8 cellular contexts compared by ENCODE assay signal in genomic region chrX:53481816-53482485, GRCh38. TPM values are rescaled to one million over a fixed set of nuclear protein-coding genes. Genes with fewer than 3 reads are reported as not detected.
DNase-seq lines count a peak whose midpoint lies in the region; ATAC-seq and TF ChIP-seq lines count a peak whose summit lies in the region.

No MANE protein-coding gene starts in this region.

- DNase-seq in BE2C (peak; percentile 65), HCT116 (ENCODE audit: low read depth, low spot score) (peak; percentile 45), NCI-H748 (lab: John Stamatoyannopoulos, UW; ENCODE audit: unreplicated experiment) (peak; percentile 69), endothelial cell (ENCODE audit: low spot score) (peak; percentile 47), testis (peak; percentile 63)
- peak; percentile 54 for DNase-seq in activated CD4-positive, alpha-beta memory T cell treated with anti-CD3 and anti-CD28 coated beads, Interleukin-2, amount 10 ng/mL, durations not matched to agents 7 days and 5 days
- peak; percentile 2 to 66 (median 37) for DNase-seq in naive thymus-derived CD8-positive, alpha-beta T cell

- 0 out of 2 replicates have a peak overlapping the region, but pooled peaks have one; percentile 20 for H3K4me2 ChIP-seq in HCT116 (ENCODE audit: low read length)

- H3K9me2 ChIP-seq in HCT116 (ENCODE audit: insufficient read depth): no peaks in the 10 kb centered on the region

- H3K4me1 ChIP-seq in BE2C (no peaks in the 10 kb centered on the region), HCT116 (ENCODE audit: control insufficient read depth in 1 of 2, insufficient read depth in 2 of 2, low read length in 2 of 2) (peaks cover 0 to 8% of the 10 kb centered on the region in 2 experiments; a peak in 1 of 4 replicates), testis (no peaks in the 10 kb centered on the region)

- TF ChIP-seq POLR2A in HCT116 (IDR thresholded peaks at IDR 0.05; ENCODE audit: borderline replicate concordance, extremely low read depth, insufficient read depth, insufficient read length) (no peak), testis (IDR thresholded peaks at IDR 0.05) (no peak)

- intact Hi-C loops in HCT116 (cut with micrococcal nuclease) (loop anchor here (1.0 kb wide), 1 partner anchor 169 kb away; no protein-coding TSS in a partner anchor), testis (cut with DNase I; ENCODE audit: low total_unique reads) (no loop called here)

- H3K36me3 Mint-ChIP-seq in activated CD4-positive, alpha-beta memory T cell treated with anti-CD3 and anti-CD28 coated beads, Interleukin-2, amount 10 ng/mL, durations not matched to agents 7 days and 5 days (ENCODE audit: low read depth): no peaks in the 10 kb centered on the region
- H3K36me3 Mint-ChIP-seq in endothelial cell (ENCODE audit: low read depth, unreplicated experiment): no peaks in the 10 kb centered on the region
- H3K36me3 Mint-ChIP-seq in naive thymus-derived CD8-positive, alpha-beta T cell: no peaks in the 10 kb centered on the region

- no peaks in the 10 kb centered on the region for H4K20me1 ChIP-seq in HCT116 (ENCODE audit: insufficient read depth)

- H3K27ac ChIP-seq in HCT116 (ENCODE audit: low read depth, low read length) (no peak overlapping the region), testis (no peak overlapping the region)

- H3K4me3 Mint-ChIP-seq in activated CD4-positive, alpha-beta memory T cell treated with anti-CD3 and anti-CD28 coated beads, Interleukin-2, amount 10 ng/mL, durations not matched to agents 7 days and 5 days: no peak overlapping the region
- H3K4me3 Mint-ChIP-seq in endothelial cell (ENCODE audit: unreplicated experiment): no peak overlapping the region
- no peak overlapping the region for H3K4me3 Mint-ChIP-seq in naive thymus-derived CD8-positive, alpha-beta T cell

- no TSS peak for BruUV-seq in HCT116 (replicated peaks; lab: Mats Ljungman, UMichigan)

- CTCF ChIA-PET in HCT116 (lab: Charles Lee): interaction anchor here (1.0 to 2.2 kb wide), 9 partner anchors 9 to 236 kb away, joined by 3 to 16 read pairs (median 6); no protein-coding TSS in a partner anchor
- CTCF ChIA-PET in activated CD4-positive, alpha-beta memory T cell treated with anti-CD3 and anti-CD28 coated beads, Interleukin-2, amount 10 ng/mL, durations not matched to agents 7 days and 5 days (lab: Charles Lee): interaction anchor here (0.8 to 3.8 kb wide), 13 partner anchors 8 to 196 kb away, joined by 3 to 31 read pairs (median 4); no protein-coding TSS in a partner anchor

- ATAC-seq in HCT116: peak; percentile 81
- ATAC-seq in naive thymus-derived CD8-positive, alpha-beta T cell: peak; percentile 57 to 69
- ATAC-seq in HG02981 (IDR thresholded peaks at IDR 0.05; ENCODE audit: unreplicated experiment): no peak

- H3K27ac Mint-ChIP-seq in activated CD4-positive, alpha-beta memory T cell treated with anti-CD3 and anti-CD28 coated beads, Interleukin-2, amount 10 ng/mL, durations not matched to agents 7 days and 5 days: no peak overlapping the region
- no peak overlapping the region for H3K27ac Mint-ChIP-seq in endothelial cell (ENCODE audit: unreplicated experiment)
- no peak overlapping the region for H3K27ac Mint-ChIP-seq in naive thymus-derived CD8-positive, alpha-beta T cell

- no peaks in the 10 kb centered on the region for H3K79me2 ChIP-seq in HCT116 (ENCODE audit: insufficient read depth, low read length)

- H3K36me3 ChIP-seq in BE2C: no peaks in the 10 kb centered on the region
- no peaks in the 10 kb centered on the region for H3K36me3 ChIP-seq in HCT116 (ENCODE audit: control insufficient read depth in 1 of 2, insufficient read depth in 2 of 2, low read length in 2 of 2)
- H3K36me3 ChIP-seq in testis (ENCODE audit: low read depth, missing control alignments): no peaks in the 10 kb centered on the region

- peaks cover 4% of the 10 kb centered on the region for H3K27me3 Mint-ChIP-seq in activated CD4-positive, alpha-beta memory T cell treated with anti-CD3 and anti-CD28 coated beads, Interleukin-2, amount 10 ng/mL, durations not matched to agents 7 days and 5 days
- H3K27me3 Mint-ChIP-seq in endothelial cell (ENCODE audit: unreplicated experiment): no peaks in the 10 kb centered on the region
- H3K27me3 Mint-ChIP-seq in naive thymus-derived CD8-positive, alpha-beta T cell: peaks cover 0 to 12% (median 1%) of the 10 kb centered on the region in 5 donors

- H3K9me3 Mint-ChIP-seq in activated CD4-positive, alpha-beta memory T cell treated with anti-CD3 and anti-CD28 coated beads, Interleukin-2, amount 10 ng/mL, durations not matched to agents 7 days and 5 days: no peaks in the 10 kb centered on the region
- no peaks in the 10 kb centered on the region for H3K9me3 Mint-ChIP-seq in endothelial cell (ENCODE audit: unreplicated experiment)
- H3K9me3 Mint-ChIP-seq in naive thymus-derived CD8-positive, alpha-beta T cell: no peaks in the 10 kb centered on the region

- POLR2A ChIA-PET in HCT116 (lab: Charles Lee): no interaction called here
- POLR2A ChIA-PET in activated CD4-positive, alpha-beta memory T cell treated with anti-CD3 and anti-CD28 coated beads, Interleukin-2, amount 10 ng/mL, durations not matched to agents 7 days and 5 days (lab: Charles Lee): no interaction called here
- POLR2A ChIA-PET in naive thymus-derived CD8-positive, alpha-beta T cell (lab: Charles Lee): interaction anchor here (0.6 kb wide), 1 partner anchor 173 kb away, joined by 3 read pairs; no protein-coding TSS in a partner anchor

- H3K27me3 ChIP-seq in BE2C: no peaks in the 10 kb centered on the region
- H3K27me3 ChIP-seq in HCT116 (ENCODE audit: insufficient read depth, low read length): no peaks in the 10 kb centered on the region
- no peaks in the 10 kb centered on the region for H3K27me3 ChIP-seq in testis

- no peaks in the 10 kb centered on the region for H3K9me3 ChIP-seq in BE2C
- H3K9me3 ChIP-seq in HCT116 (ENCODE audit: control insufficient read depth in 1 of 2, insufficient read depth in 1 of 2, low read depth in 1 of 2, low read length in 2 of 2): no peaks in the 10 kb centered on the region
- no peaks in the 10 kb centered on the region for H3K9me3 ChIP-seq in testis

- H3K4me3 ChIP-seq in BE2C (ENCODE audit: low read depth, low read length) (no peak overlapping the region), HCT116 (replicated peaks in 1 of 2; ENCODE audit: low read depth in 1 of 2, low read length in 2 of 2) (no peak overlapping the region), testis (no peak overlapping the region)

- peak; percentile 76 for TF ChIP-seq CTCF in BE2C (IDR thresholded peaks at IDR 0.05; ENCODE audit: low read depth, low read length)
- TF ChIP-seq CTCF in HCT116 (IDR thresholded peaks at IDR 0.05 in 2 of 3, conservative IDR thresholded peaks at IDR 0.05 in 1 of 3; ENCODE audit: borderline replicate concordance in 1 of 3, insufficient read depth in 1 of 3, low read depth in 2 of 3, low read length in 2 of 3): peak; percentile 51 to 72 (median 60); a peak in 5 of 6 replicates
- peak; percentile 19 for TF ChIP-seq CTCF in endothelial cell (IDR thresholded peaks at IDR 0.05; ENCODE audit: unreplicated experiment)
- TF ChIP-seq CTCF in testis (IDR thresholded peaks at IDR 0.05): no peak

- peak overlapping the region; percentile 3 for H2AFZ ChIP-seq in HCT116 (ENCODE audit: low read depth, low read length, poor library complexity, severe bottlenecking)

- 28 to 54% methylated on average over 3 of the region's 3 CpGs for WGBS in testis, 2 donors

- no peak overlapping the region for H3K9ac ChIP-seq in HCT116 (ENCODE audit: low read length)

- TF ChIP-seq RAD21 in HCT116 (IDR thresholded peaks at IDR 0.05; ENCODE audit: low read depth): peak; percentile 55; the same call in 1 of the 2 replicates

- RAD21 ChIA-PET in HCT116 (lab: Charles Lee; ENCODE audit: low non-redundant PET in 1 of 2, low total read pairs in 2 of 2, uncharacterized antibody in 2 of 2, unreplicated experiment in 2 of 2): interaction anchor here in 1 of 2 experiments (1.2 kb wide), 1 partner anchor 165 kb away, joined by 4 read pairs; no protein-coding TSS in a partner anchor

- H3K4me1 Mint-ChIP-seq in activated CD4-positive, alpha-beta memory T cell treated with anti-CD3 and anti-CD28 coated beads, Interleukin-2, amount 10 ng/mL, durations not matched to agents 7 days and 5 days: no peaks in the 10 kb centered on the region
- no peaks in the 10 kb centered on the region for H3K4me1 Mint-ChIP-seq in endothelial cell (ENCODE audit: unreplicated experiment)
- no peaks in the 10 kb centered on the region for H3K4me1 Mint-ChIP-seq in naive thymus-derived CD8-positive, alpha-beta T cell

TF ChIP-seq in HCT116, 20 proteins besides CTCF, POLR2A, EP300 and RAD21 (continues in another document):
- no peak for TF ChIP-seq ZNF274 (IDR thresholded peaks at IDR 0.05; ENCODE audit: low read depth, low read length)

RNA-seq across cellular contexts. Expression of gene HSD17B10, which starts 47.8 kb away (rescaled TPM):
- polyA plus RNA-seq in BE2C (2012; ENCODE audit: insufficient read depth, insufficient read length, low read depth): 456 TPM
- total RNA-seq in HCT116 (2021; ENCODE audit: unreplicated experiment): 94.4 TPM
- 112 and 116 TPM in 2 replicates for polyA plus RNA-seq in HCT116 (2012)
- total RNA-seq in activated CD4-positive, alpha-beta memory T cell treated with anti-CD3 and anti-CD28 coated beads, Interleukin-2, amount 10 ng/mL, durations not matched to agents 7 days and 5 days: 10 to 100 TPM; 73.2 to 74.0 TPM
- total RNA-seq in endothelial cell (ENCODE audit: unreplicated experiment): 81.1 TPM
- total RNA-seq in naive thymus-derived CD8-positive, alpha-beta T cell: 10 to 100 TPM; 35.3 to 38.6 TPM
- 100 to 1,000 TPM; 144 to 152 (median 148) TPM for polyA plus RNA-seq in naive thymus-derived CD8-positive, alpha-beta T cell
- total RNA-seq in testis: 10 to 100 TPM; 38.4 to 54.8 TPM
- 44.8 TPM for polyA plus RNA-seq in testis (ENCODE audit: insufficient read depth, low read depth, low replicate concordance)

RNA-seq across cellular contexts. Expression of gene RIBC1, which starts 59.3 kb away (rescaled TPM):
- not detected for polyA plus RNA-seq in BE2C (2012; ENCODE audit: insufficient read depth, insufficient read length, low read depth)
- total RNA-seq in HCT116 (2021; ENCODE audit: unreplicated experiment) (0.61 TPM), endothelial cell (ENCODE audit: unreplicated experiment) (0.97 TPM), testis (10 to 100 TPM; 20.3 to 41.6 TPM)
- 0.54 and 0.91 TPM in 2 replicates for polyA plus RNA-seq in HCT116 (2012)
- total RNA-seq in activated CD4-positive, alpha-beta memory T cell treated with anti-CD3 and anti-CD28 coated beads, Interleukin-2, amount 10 ng/mL, durations not matched to agents 7 days and 5 days: 1 to 10 TPM; 1.1 to 1.3 TPM
- 1 to 10 TPM; 1.9 to 2.0 TPM for total RNA-seq in naive thymus-derived CD8-positive, alpha-beta T cell
- under 1 TPM in 2 of 3 donors, not detected in 1; 0.42 to 0.43 TPM for polyA plus RNA-seq in naive thymus-derived CD8-positive, alpha-beta T cell
- polyA plus RNA-seq in testis (ENCODE audit: insufficient read depth, low read depth, low replicate concordance): 52.0 TPM

RNA-seq across cellular contexts. Expression of gene SMC1A, which starts 59.5 kb away (rescaled TPM):
- polyA plus RNA-seq in BE2C (2012; ENCODE audit: insufficient read depth, insufficient read length, low read depth): 48.1 TPM
- total RNA-seq in HCT116 (2021; ENCODE audit: unreplicated experiment) (88.3 TPM), endothelial cell (ENCODE audit: unreplicated experiment) (55.6 TPM), testis (10 to 100 TPM; 28.8 to 37.7 TPM)
- polyA plus RNA-seq in HCT116 (2012): 37.2 and 48.0 TPM in 2 replicates
- 100 to 1,000 TPM; 130 to 132 TPM for total RNA-seq in activated CD4-positive, alpha-beta memory T cell treated with anti-CD3 and anti-CD28 coated beads, Interleukin-2, amount 10 ng/mL, durations not matched to agents 7 days and 5 days
- 10 to 100 TPM; 64.8 to 68.0 TPM for total RNA-seq in naive thymus-derived CD8-positive, alpha-beta T cell
- 10 to 100 TPM; 52.3 to 65.3 (median 55.4) TPM for polyA plus RNA-seq in naive thymus-derived CD8-positive, alpha-beta T cell
- 18.6 TPM for polyA plus RNA-seq in testis (ENCODE audit: insufficient read depth, low read depth, low replicate concordance)

Comparison
In these comparisons a context has a peak if more than half of its experiments do, and no peak if none do; other contexts are left out.
1. CTCF ChIP-seq: peak in BE2C (single experiment), HCT116 (3 of 3) and endothelial cell (single experiment); none in testis (0 of 3).
2. RNA of gene RIBC1, which starts 59.3 kb away (total RNA-seq): 20.3 to 41.6 TPM in testis; 1.9 to 2.0 TPM in naive thymus-derived CD8-positive, alpha-beta T cell, 1.1 to 1.3 TPM in activated CD4-positive, alpha-beta memory T cell treated with anti-CD3 and anti-CD28 coated beads, Interleukin-2, amount 10 ng/mL, durations not matched to agents 7 days and 5 days, 0.97 TPM in endothelial cell (single experiment) and 0.61 TPM in HCT116 (single experiment); every median in the first group is over 4 times any median in the second.
3. Peak in every context shown above with its lines, with median percentiles within 50 percentile points of each other: DNase-seq.